In genomic region chr1:111446967-111447892, GRCh38 we compare ENCODE assay signal across 9 cellular contexts. TPM values are rescaled to one million over a fixed set of nuclear protein-coding genes. Genes with fewer than 3 reads are reported as not detected.
DNase-seq lines count a peak whose midpoint lies in the region; ATAC-seq and TF ChIP-seq lines count a peak whose summit lies in the region.
"Had no signal": no experiment of that assay in that cellular context is flagged by ENCODE, and none has a peak within 500 bp of the region (broad histone marks: within the 10 kb centered on the region; RNA-seq: fewer than 3 reads in every experiment).

No MANE protein-coding gene starts in this region.

- no peak overlapping the region for H3K9ac ChIP-seq in neural progenitor cell

- peak overlapping the region; percentile 49 for H3K27ac ChIP-seq in RWPE2 (ENCODE audit: poor library complexity, severe bottlenecking)
- no peak overlapping the region for H3K27ac ChIP-seq in neural progenitor cell

- peaks cover 15% of the 10 kb centered on the region for H3K36me3 Mint-ChIP-seq in neural progenitor cell

- no peak overlapping the region for H2AFZ ChIP-seq in neural progenitor cell (replicated peaks)

- H3K4me1 ChIP-seq in RWPE2 (ENCODE audit: insufficient read depth, poor library complexity, severe bottlenecking) (peaks cover 18% of the 10 kb centered on the region), neural progenitor cell (peaks cover 15% of the 10 kb centered on the region)

- ATAC-seq in RWPE2 (ENCODE audit: low read depth), result no peak
- ATAC-seq in HG03442 (IDR thresholded peaks at IDR 0.05; ENCODE audit: unreplicated experiment), result no peak
- no peak for ATAC-seq in sciatic nerve

- peaks cover 62% of the 10 kb centered on the region for H3K79me2 ChIP-seq in neural progenitor cell (ENCODE audit: low read depth)

- no peaks in the 10 kb centered on the region for H3K9me3 Mint-ChIP-seq in neural progenitor cell

- peaks cover 19% of the 10 kb centered on the region for H3K4me1 Mint-ChIP-seq in neural progenitor cell

- peaks cover 9% of the 10 kb centered on the region for H4K20me1 ChIP-seq in neural progenitor cell (ENCODE audit: low read depth)

- peaks cover 3% of the 10 kb centered on the region for H3K27me3 Mint-ChIP-seq in neural progenitor cell (ENCODE audit: insufficient read depth, low read depth)

- no peak for TF ChIP-seq CTCF in GM12875 (IDR thresholded peaks at IDR 0.05; ENCODE audit: borderline replicate concordance, insufficient read depth, low read depth, low read length)
- no peak for TF ChIP-seq CTCF in RWPE2 (IDR thresholded peaks at IDR 0.05; ENCODE audit: poor library complexity, severe bottlenecking)
- no peak for TF ChIP-seq CTCF in epithelial cell of proximal tubule (conservative IDR thresholded peaks at IDR 0.05; ENCODE audit: low read depth, low read length)
- no peak for TF ChIP-seq CTCF in neural progenitor cell (IDR thresholded peaks at IDR 0.05)

- intact Hi-C loops in sciatic nerve (cut with DNase I), result no loop called here

- H3K9me3 ChIP-seq in RWPE2 (ENCODE audit: severe bottlenecking) (no peaks in the 10 kb centered on the region), neural progenitor cell (ENCODE audit: low read depth) (no peaks in the 10 kb centered on the region)

- no peaks in the 10 kb centered on the region for H3K27me3 ChIP-seq in RWPE2 (ENCODE audit: insufficient read depth, poor library complexity, severe bottlenecking)
- no peaks in the 10 kb centered on the region for H3K27me3 ChIP-seq in neural progenitor cell

- H3K27ac Mint-ChIP-seq in neural progenitor cell, result no peak overlapping the region

- peaks cover 3% of the 10 kb centered on the region for H3F3A ChIP-seq in neural progenitor cell (ENCODE audit: low read depth)

- H3K4me3 Mint-ChIP-seq in neural progenitor cell, result peak overlapping the region; percentile 99

- peaks cover 71% of the 10 kb centered on the region for H3K36me3 ChIP-seq in RWPE2 (ENCODE audit: low read depth)
- H3K36me3 ChIP-seq in neural progenitor cell, result no peaks in the 10 kb centered on the region

- H3K4me3 ChIP-seq in GM12875 (ENCODE audit: low read depth, low read length) (peak overlapping the region; percentile 98), RWPE2 (ENCODE audit: severe bottlenecking) (peak overlapping the region; percentile 80), epithelial cell of proximal tubule (ENCODE audit: low read depth, low read length) (peak overlapping the region; percentile 94), neural progenitor cell (peak overlapping the region; percentile 98)

- DNase-seq in RWPE2 (ENCODE audit: low spot score) (no peak), epithelial cell of proximal tubule (ENCODE audit: low read depth) (no peak), neural progenitor cell (ENCODE audit: low spot score) (no peak), DMS153 treated with DMSO at 0.1 percent for 48 hours (lab: John Stamatoyannopoulos, UW; ENCODE audit: unreplicated experiment) (no peak), sciatic nerve (ENCODE audit: low spot score) (no peak), NCI-H524 (lab: John Stamatoyannopoulos, UW) (no peak)
- DNase-seq: NCI-H2227 treated with DMSO at 0.1 percent for 48 hours had no signal

- H3K4me2 ChIP-seq in neural progenitor cell, result peak overlapping the region; percentile 97

RNA-seq across cellular contexts. Expression of gene WDR77, which starts 1.8 kb away (rescaled TPM):
- total RNA-seq in epithelial cell of proximal tubule, result 79.4 and 81.2 TPM in 2 replicates
- 55.8 and 73.3 TPM in 2 replicates for total RNA-seq in neural progenitor cell (ENCODE audit: low replicate concordance)
- total RNA-seq in sciatic nerve, result 16.4 TPM

RNA-seq across cellular contexts. Expression of gene ATP5PB, which starts 2.0 kb away (rescaled TPM):
- total RNA-seq in epithelial cell of proximal tubule (329 and 351 TPM in 2 replicates), neural progenitor cell (ENCODE audit: low replicate concordance) (273 and 467 TPM in 2 replicates), sciatic nerve (112 TPM)

RNA-seq across cellular contexts. Expression of gene OVGP1, which starts 19.7 kb away (rescaled TPM):
- 0.12 and 0.43 TPM in 2 replicates for total RNA-seq in epithelial cell of proximal tubule
- 1.8 and 2.1 TPM in 2 replicates for total RNA-seq in neural progenitor cell (ENCODE audit: low replicate concordance)
- 3.1 TPM for total RNA-seq in sciatic nerve

RNA-seq across cellular contexts. Expression of gene C1orf162, which starts 26.6 kb away (rescaled TPM):
- total RNA-seq in epithelial cell of proximal tubule (not detected in 2 replicates), neural progenitor cell (ENCODE audit: low replicate concordance) (0.26 and 0.93 TPM in 2 replicates), sciatic nerve (15.9 TPM)

RNA-seq across cellular contexts. Expression of gene ADORA3, which starts 56.2 kb away (rescaled TPM):
- total RNA-seq in epithelial cell of proximal tubule (not detected in 2 replicates), neural progenitor cell (ENCODE audit: low replicate concordance) (not detected in 2 replicates), sciatic nerve (3.8 TPM)
